ENCODE assay signal across 8 cellular contexts in genomic region chr4:4859010-4859798, GRCh38. TPM values are rescaled to one million over a fixed set of nuclear protein-coding genes. Genes with fewer than 3 reads are reported as not detected.
A peak's percentile ranks its signal among the peaks of the same experiment; 100 is the strongest.
DNase-seq lines count a peak whose midpoint lies in the region; ATAC-seq and TF ChIP-seq lines count a peak whose summit lies in the region.

TSS of gene MSX1 (plus strand) at chr4:4859665. CDS start at chr4:4859900, 235 bp downstream.

- peak within 1 kb of the TSS; percentile 40 for H3K27ac ChIP-seq in A673 (ENCODE audit: low read depth, low read length, poor library complexity, severe bottlenecking)
- H3K27ac ChIP-seq in esophagus (ENCODE audit: low read depth in 2 of 2, low read length in 1 of 2), result no peak within 1 kb of the TSS

- POLR2A ChIA-PET in A673 (lab: Charles Lee; ENCODE audit: low non-redundant PET), result no interaction called here
- POLR2A ChIA-PET in WTC11 (lab: Charles Lee), result interaction anchor here (0.6 kb wide), 1 partner anchor 166 kb away, joined by 5 read pairs; no protein-coding TSS in a partner anchor

- WGBS in esophagus, 2 donors, result 2 to 3% methylated on average over 37 to 49 of the region's 49 CpGs

- no peaks in the 10 kb centered on the region for H3K9me3 ChIP-seq in A673 (ENCODE audit: low read depth, low read length, poor library complexity, severe bottlenecking)
- H3K9me3 ChIP-seq in esophagus (ENCODE audit: control insufficient read depth in 2 of 2, insufficient read depth in 1 of 2, low read depth in 1 of 2, low read length in 1 of 2), result peaks cover 3 to 11% of the 10 kb centered on the region in 2 donors

- peaks cover 51% of the 10 kb centered on the region for H3K27me3 Mint-ChIP-seq in WTC11 (ENCODE audit: low read depth)
- peaks cover 59 to 71% of the 10 kb centered on the region in 2 donors for H3K27me3 Mint-ChIP-seq in stimulated activated naive B cell treated with anti-CD40 and anti-IgM and Interleukin-4, amounts not matched to agents 10 μg/mL and 1 μg/mL and 100 μg/mL, for 72 hours

- peak; percentile 81 for ATAC-seq in HG02610 (IDR thresholded peaks at IDR 0.05; ENCODE audit: unreplicated experiment)
- peak; percentile 86 for ATAC-seq in WTC11
- ATAC-seq in stimulated activated naive B cell treated with anti-CD40 and anti-IgM and Interleukin-4, amounts not matched to agents 10 μg/mL and 1 μg/mL and 100 μg/mL, for 72 hours (replicated peaks), result peak; percentile 86 to 90

- BruUV-seq in A673 (replicated peaks; lab: Mats Ljungman, UMichigan), result no TSS peak

- intact Hi-C loops in A673 (cut with micrococcal nuclease; ENCODE audit: unreplicated experiment), result loop anchor here (5.0 kb wide), 1 partner anchor 187 kb away; no protein-coding TSS in a partner anchor

- peak within 1 kb of the TSS; percentile 66 for H3K4me3 Mint-ChIP-seq in WTC11
- H3K4me3 Mint-ChIP-seq in stimulated activated naive B cell treated with anti-CD40 and anti-IgM and Interleukin-4, amounts not matched to agents 10 μg/mL and 1 μg/mL and 100 μg/mL, for 72 hours, result peak within 1 kb of the TSS; percentile 84 to 86

- H3K4me1 Mint-ChIP-seq in WTC11, result peaks cover 54% of the 10 kb centered on the region
- H3K4me1 Mint-ChIP-seq in stimulated activated naive B cell treated with anti-CD40 and anti-IgM and Interleukin-4, amounts not matched to agents 10 μg/mL and 1 μg/mL and 100 μg/mL, for 72 hours, result peaks cover 27 to 48% of the 10 kb centered on the region in 2 donors

- H3K9me3 Mint-ChIP-seq in WTC11, result no peaks in the 10 kb centered on the region
- H3K9me3 Mint-ChIP-seq in stimulated activated naive B cell treated with anti-CD40 and anti-IgM and Interleukin-4, amounts not matched to agents 10 μg/mL and 1 μg/mL and 100 μg/mL, for 72 hours, result peaks cover 10% of the 10 kb centered on the region in 2 donors

- peaks cover 2% of the 10 kb centered on the region; the same call in 1 of the 2 replicates for H3K36me3 Mint-ChIP-seq in WTC11
- peaks cover 9 to 14% of the 10 kb centered on the region in 2 donors for H3K36me3 Mint-ChIP-seq in stimulated activated naive B cell treated with anti-CD40 and anti-IgM and Interleukin-4, amounts not matched to agents 10 μg/mL and 1 μg/mL and 100 μg/mL, for 72 hours

- CTCF ChIA-PET in A673 (lab: Charles Lee), result no interaction called here
- CTCF ChIA-PET in WTC11 (lab: Charles Lee), result interaction anchor here (1.0 to 2.5 kb wide), 3 partner anchors 8 to 190 kb away, joined by 4 to 6 read pairs (median 6); no protein-coding TSS in a partner anchor

- H3K36me3 ChIP-seq in A673 (ENCODE audit: insufficient read depth, low read length, poor library complexity, severe bottlenecking), result no peaks in the 10 kb centered on the region
- H3K36me3 ChIP-seq in esophagus (ENCODE audit: control insufficient read depth in 2 of 2, insufficient read depth in 2 of 2, low read length in 1 of 2), result no peaks in the 10 kb centered on the region

- H3K4me1 ChIP-seq in A673 (ENCODE audit: insufficient read depth, low read length, poor library complexity, severe bottlenecking), result peaks cover 6% of the 10 kb centered on the region
- peaks cover 8 to 12% of the 10 kb centered on the region in 2 donors for H3K4me1 ChIP-seq in esophagus (ENCODE audit: control insufficient read depth in 2 of 2, insufficient read depth in 2 of 2, low read length in 1 of 2)

- DNase-seq in A673 (ENCODE audit: low spot score), result peak; percentile 90
- peak; percentile 46 for DNase-seq in NCI-H128 (lab: John Stamatoyannopoulos, UW; ENCODE audit: unreplicated experiment)
- peak; percentile 94 for DNase-seq in WTC11 (ENCODE audit: low spot score)
- DNase-seq in midbrain (lab: John Stamatoyannopoulos, UW), result peak; percentile 88
- DNase-seq in stimulated activated naive B cell treated with anti-CD40 and anti-IgM and Interleukin-4, amounts not matched to agents 10 μg/mL and 1 μg/mL and 100 μg/mL, for 72 hours, result peak; percentile 49

- H3K27me3 ChIP-seq in A673 (replicated peaks; ENCODE audit: insufficient read depth, low read depth, low read length, poor library complexity), result peaks cover 30% of the 10 kb centered on the region
- peaks cover 17 to 74% of the 10 kb centered on the region in 2 donors for H3K27me3 ChIP-seq in esophagus (ENCODE audit: control insufficient read depth in 1 of 2, insufficient read depth in 2 of 2, low read length in 2 of 2)

- peak within 1 kb of the TSS; percentile 65 for H3K4me3 ChIP-seq in A673 (ENCODE audit: low read depth, low read length, poor library complexity, severe bottlenecking)
- H3K4me3 ChIP-seq in esophagus (ENCODE audit: low read depth in 1 of 2, low read length in 2 of 2), result peak within 1 kb of the TSS; percentile 47 to 52

- TF ChIP-seq CTCF in A673 (conservative IDR thresholded peaks at IDR 0.05; ENCODE audit: low read depth, low read length) (no peak), WTC11 (IDR thresholded peaks at IDR 0.05) (no peak)

- no peak within 1 kb of the TSS for H3K27ac Mint-ChIP-seq in WTC11
- peak within 1 kb of the TSS; percentile 88 for H3K27ac Mint-ChIP-seq in stimulated activated naive B cell treated with anti-CD40 and anti-IgM and Interleukin-4, amounts not matched to agents 10 μg/mL and 1 μg/mL and 100 μg/mL, for 72 hours

- TF ChIP-seq POLR2A in GM10847 (IDR thresholded peaks at IDR 0.05; ENCODE audit: extremely low read depth, insufficient read length), result peak; percentile 98

TF ChIP-seq in WTC11, 78 proteins besides CTCF, POLR2A, EP300 and RAD21 (continues in another document):
- no peak for TF ChIP-seq ERG (CRISPR knock-in tag; IDR thresholded peaks at IDR 0.05)
- no peak for TF ChIP-seq MXD4 (CRISPR knock-in tag; IDR thresholded peaks at IDR 0.05; ENCODE audit: borderline replicate concordance)
- no peak for TF ChIP-seq NR1H2 (CRISPR knock-in tag; IDR thresholded peaks at IDR 0.05)
- TF ChIP-seq GTF2I (CRISPR knock-in tag; conservative IDR thresholded peaks at IDR 0.05), result no peak
- TF ChIP-seq ARID4B (CRISPR knock-in tag; IDR thresholded peaks at IDR 0.05; ENCODE audit: borderline replicate concordance), result no peak
- no peak for TF ChIP-seq CREM (CRISPR knock-in tag; IDR thresholded peaks at IDR 0.05)
- no peak for TF ChIP-seq PREB (CRISPR knock-in tag; IDR thresholded peaks at IDR 0.05; ENCODE audit: borderline replicate concordance)
- TF ChIP-seq MYBL2 (CRISPR knock-in tag; IDR thresholded peaks at IDR 0.05), result no peak
- no peak for TF ChIP-seq GRHL2 (CRISPR knock-in tag; IDR thresholded peaks at IDR 0.05; ENCODE audit: insufficient replicate concordance, severe bottlenecking)

RNA-seq across cellular contexts. Expression of gene MSX1, which starts in this region (rescaled TPM):
- total RNA-seq in A673 (2021) (4.7 and 6.1 TPM in 2 replicates), WTC11 (2021) (0.28 to 0.62 TPM (median 0.41 TPM) in 3 replicates)
- under 1 TPM; 0.36 to 0.37 TPM for polyA plus RNA-seq in esophagus

Comparison
In these comparisons a context has a peak if more than half of its experiments do, and no peak if none do; other contexts are left out.
1. Peak in DNase-seq and ATAC-seq in WTC11; RNA of the gene not detected or under 1 TPM.